In the genomic region with DNA sequence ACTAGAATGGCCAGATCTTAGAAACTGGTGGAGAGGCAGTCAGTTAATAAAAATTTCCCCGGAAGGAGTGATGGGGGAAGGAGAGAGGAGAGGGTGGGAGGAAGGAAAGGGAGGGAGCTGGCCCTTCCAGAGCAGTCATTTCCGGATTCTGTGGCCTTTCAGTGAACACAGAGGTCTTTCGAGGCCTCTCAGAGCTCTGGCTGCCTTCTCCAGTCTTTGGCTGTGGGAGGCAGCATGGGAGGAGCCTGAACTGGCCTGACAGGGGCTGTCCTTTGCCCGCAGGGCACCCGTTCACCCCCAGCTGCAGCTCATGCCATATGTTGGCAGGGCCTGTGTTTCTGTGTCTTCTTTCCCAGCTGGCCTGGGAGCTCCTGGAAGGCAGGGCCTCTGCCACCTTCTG, we compare ENCODE assay signal across 15 cellular contexts.
DNase-seq lines count a peak whose midpoint lies in the region; ATAC-seq and TF ChIP-seq lines count a peak whose summit lies in the region.
"Had no signal": no experiment of that assay in that cellular context is flagged by ENCODE, and none has a peak within 500 bp of the region (broad histone marks: within the 10 kb centered on the region; RNA-seq: fewer than 3 reads in every experiment).

No MANE protein-coding gene starts in this region.

- H3K9me3 Mint-ChIP-seq in WTC11 = peaks cover 13% of the 10 kb centered on the region

- TF ChIP-seq CTCF in fibroblast of the aortic adventitia (IDR thresholded peaks at IDR 0.05; ENCODE audit: insufficient read depth, low read length) (no peak), osteoblast (IDR thresholded peaks at IDR 0.05; ENCODE audit: extremely low read depth, low read depth, low read length) (no peak), WTC11 (IDR thresholded peaks at IDR 0.05) (no peak)

- H3K4me3 Mint-ChIP-seq in WTC11 = no peak overlapping the region
- H3K4me3 Mint-ChIP-seq: CD4-positive, alpha-beta memory T cell; GM23338; naive thymus-derived CD4-positive, alpha-beta T cell had no signal

- DNase-seq in EL = peak; percentile 50
- DNase-seq in SK-MEL-5 (ENCODE audit: low read depth, low spot score) = peak; percentile 12
- DNase-seq in fibroblast of the aortic adventitia (ENCODE audit: low read depth) = peak; percentile 27
- no peak for DNase-seq in osteoblast (ENCODE audit: insufficient read length, low spot score, missing footprints)
- DNase-seq in OCI-M1 (lab: John Stamatoyannopoulos, UW) = no peak
- DNase-seq in WTC11 (ENCODE audit: low spot score) = no peak
- DNase-seq in DMS79 treated with DMSO at 0.1 percent for 48 hours (lab: John Stamatoyannopoulos, UW) = no peak
- DNase-seq: activated CD8-positive, alpha-beta memory T cell treated with anti-CD3 and anti-CD28 coated beads for 24 hours; CD4-positive, alpha-beta memory T cell; effector CD4-positive, alpha-beta T cell; naive thymus-derived CD4-positive, alpha-beta T cell; NCI-H2029; stimulated activated CD4-positive, alpha-beta T cell treated with anti-CD3 and anti-CD28 coated beads, Interleukin-15, amount 100 ng/mL, for 24 hours had no signal

- H3K79me2 ChIP-seq in osteoblast (ENCODE audit: insufficient read depth, low read length) = no peaks in the 10 kb centered on the region

- no peaks in the 10 kb centered on the region for H3K36me3 Mint-ChIP-seq in WTC11

- no peaks in the 10 kb centered on the region for H3K9me3 ChIP-seq in osteoblast (ENCODE audit: low read depth, low read length)

- no peaks in the 10 kb centered on the region for H3K36me3 ChIP-seq in osteoblast (ENCODE audit: insufficient read depth, low read length)

- no peaks in the 10 kb centered on the region for H3K27me3 ChIP-seq in osteoblast (ENCODE audit: insufficient read depth, low read length)

- POLR2A ChIA-PET in WTC11 (lab: Charles Lee) = no interaction called here

- H3K27me3 Mint-ChIP-seq in WTC11 (ENCODE audit: low read depth) = no peaks in the 10 kb centered on the region; the same call in 1 of the 2 replicates

- in situ Hi-C loops in SK-MEL-5 (cut with HindIII; ENCODE audit: low pct_unique_long_range_greater_than_20kb, low sequenced_read_pairs) = no loop called here

- ATAC-seq in WTC11 (no peak), GM19455 (IDR thresholded peaks at IDR 0.05; ENCODE audit: unreplicated experiment) (no peak)
- ATAC-seq: GM23338; naive thymus-derived CD4-positive, alpha-beta T cell had no signal

- peak overlapping the region; percentile 92 for H2AFZ ChIP-seq in osteoblast (ENCODE audit: low read length)
- H2AFZ ChIP-seq: GM23338 had no signal

- CTCF ChIA-PET in WTC11 (lab: Charles Lee) = no interaction called here

- peaks cover 4% of the 10 kb centered on the region for H3K4me1 ChIP-seq in osteoblast (ENCODE audit: insufficient read depth, low read length)

- H4K20me1 ChIP-seq in osteoblast (ENCODE audit: insufficient read depth, low read length) = no peaks in the 10 kb centered on the region

- H3K4me3 ChIP-seq in fibroblast of the aortic adventitia (ENCODE audit: low read depth, low read length) = no peak overlapping the region
- no peak overlapping the region for H3K4me3 ChIP-seq in osteoblast (ENCODE audit: insufficient read depth, low read length)
- H3K4me3 ChIP-seq: GM23338 had no signal

- no peak overlapping the region for H3K27ac Mint-ChIP-seq in WTC11
- H3K27ac Mint-ChIP-seq: GM23338; naive thymus-derived CD4-positive, alpha-beta T cell had no signal

- no peaks in the 10 kb centered on the region for H3K4me1 Mint-ChIP-seq in WTC11

- H3K27ac ChIP-seq in osteoblast (ENCODE audit: low read depth, low read length) = no peak overlapping the region

- H3K4me2 ChIP-seq in osteoblast (ENCODE audit: insufficient read depth, low read length) = no peak overlapping the region
- H3K4me2 ChIP-seq: GM23338 had no signal

TF ChIP-seq in WTC11, 78 proteins besides CTCF, POLR2A, EP300 and RAD21:
- TF ChIP-seq ZNF396 (CRISPR knock-in tag; IDR thresholded peaks at IDR 0.05; ENCODE audit: borderline replicate concordance) (no peak), OVOL2 (CRISPR knock-in tag; IDR thresholded peaks at IDR 0.05; ENCODE audit: borderline replicate concordance) (no peak), ZNF671 (CRISPR knock-in tag; IDR thresholded peaks at IDR 0.05) (no peak), ZNF416 (CRISPR knock-in tag; IDR thresholded peaks at IDR 0.05) (no peak), SMAD3 (CRISPR knock-in tag; IDR thresholded peaks at IDR 0.05; ENCODE audit: borderline replicate concordance) (no peak), ZNF121 (CRISPR knock-in tag; IDR thresholded peaks at IDR 0.05) (no peak), CREM (CRISPR knock-in tag; IDR thresholded peaks at IDR 0.05) (no peak)
- TF ChIP-seq, protein P1, sequence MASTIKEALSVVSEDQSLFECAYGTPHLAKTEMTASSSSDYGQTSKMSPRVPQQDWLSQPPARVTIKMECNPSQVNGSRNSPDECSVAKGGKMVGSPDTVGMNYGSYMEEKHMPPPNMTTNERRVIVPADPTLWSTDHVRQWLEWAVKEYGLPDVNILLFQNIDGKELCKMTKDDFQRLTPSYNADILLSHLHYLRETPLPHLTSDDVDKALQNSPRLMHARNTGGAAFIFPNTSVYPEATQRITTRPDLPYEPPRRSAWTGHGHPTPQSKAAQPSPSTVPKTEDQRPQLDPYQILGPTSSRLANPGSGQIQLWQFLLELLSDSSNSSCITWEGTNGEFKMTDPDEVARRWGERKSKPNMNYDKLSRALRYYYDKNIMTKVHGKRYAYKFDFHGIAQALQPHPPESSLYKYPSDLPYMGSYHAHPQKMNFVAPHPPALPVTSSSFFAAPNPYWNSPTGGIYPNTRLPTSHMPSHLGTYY (CRISPR knock-in tag; IDR thresholded peaks at IDR 0.05) = no peak
- TF ChIP-seq, protein P2, sequence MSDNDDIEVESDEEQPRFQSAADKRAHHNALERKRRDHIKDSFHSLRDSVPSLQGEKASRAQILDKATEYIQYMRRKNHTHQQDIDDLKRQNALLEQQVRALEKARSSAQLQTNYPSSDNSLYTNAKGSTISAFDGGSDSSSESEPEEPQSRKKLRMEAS (CRISPR knock-in tag; IDR thresholded peaks at IDR 0.05) = no peak

Comparison
In these comparisons a context has a peak if more than half of its experiments do, and no peak if none do; other contexts are left out.
1. DNase-seq: peak in EL (single experiment), SK-MEL-5 (single experiment) and fibroblast of the aortic adventitia (single experiment); none in osteoblast (single experiment), OCI-M1 (single experiment), WTC11 (single experiment) and DMS79 treated with DMSO at 0.1 percent for 48 hours (single experiment).